Comparison of ENCODE assay signal across 13 cellular contexts in the genomic region with DNA sequence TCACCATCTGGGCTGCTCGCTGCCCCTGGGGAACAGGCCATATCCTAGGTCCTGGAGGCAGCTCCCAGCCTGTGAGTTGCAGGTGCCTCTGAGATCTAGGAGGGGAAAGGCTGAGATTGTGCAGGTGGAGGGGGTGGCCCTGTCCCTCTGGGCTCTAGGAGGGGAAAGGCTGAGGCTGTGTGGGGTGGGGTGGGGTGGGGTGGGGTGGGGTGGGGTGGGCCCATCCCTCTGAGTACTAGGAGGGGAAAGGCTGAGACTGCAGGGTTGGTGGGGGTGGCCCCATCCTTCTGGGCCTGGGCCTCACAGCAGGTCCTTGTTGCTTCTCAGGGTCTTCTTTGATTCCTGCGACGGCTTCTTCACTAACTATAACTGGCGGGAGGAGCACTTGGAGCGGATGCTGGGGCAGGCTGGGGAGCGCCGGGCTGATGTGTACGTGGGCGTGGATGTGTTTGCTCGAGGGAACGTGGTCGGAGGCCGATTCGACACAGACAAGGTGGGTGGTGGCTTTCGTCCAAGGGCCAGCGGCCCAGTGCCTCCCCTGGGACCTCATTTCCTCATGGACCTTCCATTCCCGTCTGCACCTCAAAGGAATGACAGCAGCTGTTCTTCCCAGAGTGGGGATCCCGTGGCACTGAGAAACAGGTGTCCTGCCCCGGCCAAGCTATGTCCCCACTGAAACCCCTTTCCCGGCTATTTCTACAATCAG. TPM values are rescaled to one million over a fixed set of nuclear protein-coding genes. Genes with fewer than 3 reads are reported as not detected.
DNase-seq lines count a peak whose midpoint lies in the region; ATAC-seq and TF ChIP-seq lines count a peak whose summit lies in the region.
"Had no signal": no experiment of that assay in that cellular context is flagged by ENCODE, and none has a peak within 500 bp of the region (broad histone marks: within the 10 kb centered on the region; RNA-seq: fewer than 3 reads in every experiment).

No MANE protein-coding gene starts in this region.

- POLR2A ChIA-PET in activated CD8-positive, alpha-beta T cell treated with anti-CD3 and anti-CD28 coated beads, Interleukin-2, amount 10 ng/mL, durations not matched to agents 7 days and 5 days (lab: Charles Lee): no interaction called here
- POLR2A ChIA-PET in activated CD8-positive, alpha-beta T cell treated with anti-CD3 and anti-CD28 coated beads for 36 hours (lab: Charles Lee): no interaction called here
- POLR2A ChIA-PET in RWPE1 (lab: Yijun Ruan, JAX; ENCODE audit: low non-redundant PET): no interaction called here

- H3K27ac Mint-ChIP-seq in activated CD8-positive, alpha-beta T cell treated with anti-CD3 and anti-CD28 coated beads, Interleukin-2, amount 10 ng/mL, durations not matched to agents 7 days and 5 days: peak overlapping the region; percentile 34
- H3K27ac Mint-ChIP-seq in activated CD8-positive, alpha-beta T cell treated with anti-CD3 and anti-CD28 coated beads for 36 hours: no peak overlapping the region
- peak overlapping the region; percentile 74 for H3K27ac Mint-ChIP-seq in progenitor cell of endocrine pancreas
- H3K27ac Mint-ChIP-seq: CD8-positive, alpha-beta T cell; GM23338 had no signal

- H3K36me3 Mint-ChIP-seq in activated CD8-positive, alpha-beta T cell treated with anti-CD3 and anti-CD28 coated beads, Interleukin-2, amount 10 ng/mL, durations not matched to agents 7 days and 5 days (ENCODE audit: low read depth): peaks cover 18% of the 10 kb centered on the region
- H3K36me3 Mint-ChIP-seq in activated CD8-positive, alpha-beta T cell treated with anti-CD3 and anti-CD28 coated beads for 36 hours (ENCODE audit: low read depth): peaks cover 14% of the 10 kb centered on the region
- peaks cover 17% of the 10 kb centered on the region for H3K36me3 Mint-ChIP-seq in progenitor cell of endocrine pancreas (ENCODE audit: insufficient read depth)

- H3K27me3 ChIP-seq in H7 (ENCODE audit: control insufficient read depth, insufficient read depth, low read length) (no peaks in the 10 kb centered on the region), right cardiac atrium (ENCODE audit: control insufficient read depth, insufficient read depth) (no peaks in the 10 kb centered on the region)
- H3K27me3 ChIP-seq: SJSA1 had no signal

- H3K27ac ChIP-seq in right cardiac atrium (ENCODE audit: low read length): no peak overlapping the region
- no peak overlapping the region for H3K27ac ChIP-seq in RWPE1
- H3K27ac ChIP-seq: SJSA1 had no signal

- no peak for DNase-seq in activated CD8-positive, alpha-beta T cell treated with anti-CD3 and anti-CD28 coated beads, Interleukin-2, amount 10 ng/mL, durations not matched to agents 7 days and 5 days
- DNase-seq in activated CD8-positive, alpha-beta T cell treated with anti-CD3 and anti-CD28 coated beads for 36 hours: no peak
- DNase-seq in H7 (peak; percentile 43), right cardiac atrium (peak; percentile 32 to 61 (median 55)), progenitor cell of endocrine pancreas (ENCODE audit: low spot score, unreplicated experiment) (no peak), RWPE1 (ENCODE audit: low spot score) (no peak), DMS53 treated with DMSO at 0.1 percent for 48 hours (lab: John Stamatoyannopoulos, UW; ENCODE audit: unreplicated experiment) (no peak)
- DNase-seq: DMS79 treated with DMSO at 0.1 percent for 48 hours, NCI-H446 treated with DMSO at 0.1 percent for 48 hours had no signal

- intact Hi-C loops in activated CD8-positive, alpha-beta T cell treated with anti-CD3 and anti-CD28 coated beads for 36 hours (cut with micrococcal nuclease): no loop called here
- intact Hi-C loops in right cardiac atrium (cut with DNase I): loop anchor here in 2 of 4 donors (5.0 to 10.0 kb wide), 3 partner anchors 34 to 623 kb away; no protein-coding TSS in a partner anchor

- H3K9me3 Mint-ChIP-seq in activated CD8-positive, alpha-beta T cell treated with anti-CD3 and anti-CD28 coated beads, Interleukin-2, amount 10 ng/mL, durations not matched to agents 7 days and 5 days (ENCODE audit: insufficient read depth): no peaks in the 10 kb centered on the region
- H3K9me3 Mint-ChIP-seq in activated CD8-positive, alpha-beta T cell treated with anti-CD3 and anti-CD28 coated beads for 36 hours: no peaks in the 10 kb centered on the region
- no peaks in the 10 kb centered on the region for H3K9me3 Mint-ChIP-seq in progenitor cell of endocrine pancreas (ENCODE audit: low read depth)
- H3K9me3 Mint-ChIP-seq: CD8-positive, alpha-beta T cell had no signal

- no peak for TF ChIP-seq CTCF in activated CD8-positive, alpha-beta T cell treated with anti-CD3 and anti-CD28 coated beads for 36 hours (IDR thresholded peaks at IDR 0.05)
- TF ChIP-seq CTCF in progenitor cell of endocrine pancreas (IDR thresholded peaks at IDR 0.05; ENCODE audit: unreplicated experiment): no peak
- no peak for TF ChIP-seq CTCF in RWPE1 (conservative IDR thresholded peaks at IDR 0.05; ENCODE audit: low read depth)

- no peaks in the 10 kb centered on the region for H3K27me3 Mint-ChIP-seq in activated CD8-positive, alpha-beta T cell treated with anti-CD3 and anti-CD28 coated beads, Interleukin-2, amount 10 ng/mL, durations not matched to agents 7 days and 5 days (ENCODE audit: low read depth)
- H3K27me3 Mint-ChIP-seq in activated CD8-positive, alpha-beta T cell treated with anti-CD3 and anti-CD28 coated beads for 36 hours: no peaks in the 10 kb centered on the region
- no peaks in the 10 kb centered on the region for H3K27me3 Mint-ChIP-seq in progenitor cell of endocrine pancreas

- 62% methylated on average over 20 of the region's 20 CpGs for WGBS in right cardiac atrium

- H3K4me3 Mint-ChIP-seq in activated CD8-positive, alpha-beta T cell treated with anti-CD3 and anti-CD28 coated beads, Interleukin-2, amount 10 ng/mL, durations not matched to agents 7 days and 5 days: no peak overlapping the region
- no peak overlapping the region for H3K4me3 Mint-ChIP-seq in activated CD8-positive, alpha-beta T cell treated with anti-CD3 and anti-CD28 coated beads for 36 hours
- no peak overlapping the region for H3K4me3 Mint-ChIP-seq in progenitor cell of endocrine pancreas (ENCODE audit: low read depth)
- H3K4me3 Mint-ChIP-seq: CD8-positive, alpha-beta T cell; GM23338 had no signal

- ATAC-seq in activated CD8-positive, alpha-beta T cell treated with anti-CD3 and anti-CD28 coated beads, Interleukin-2, amount 10 ng/mL, durations not matched to agents 7 days and 5 days: no peak
- ATAC-seq in activated CD8-positive, alpha-beta T cell treated with anti-CD3 and anti-CD28 coated beads for 36 hours: no peak
- ATAC-seq in right cardiac atrium (peak in 1 of 2 donors; percentile 3), HG03457 (IDR thresholded peaks at IDR 0.05; ENCODE audit: unreplicated experiment) (no peak)

- no peaks in the 10 kb centered on the region for H3K4me1 ChIP-seq in right cardiac atrium (ENCODE audit: control insufficient read depth, insufficient read depth, low read length)
- H3K4me1 ChIP-seq: SJSA1 had no signal

- CTCF ChIA-PET in activated CD8-positive, alpha-beta T cell treated with anti-CD3 and anti-CD28 coated beads, Interleukin-2, amount 10 ng/mL, durations not matched to agents 7 days and 5 days (lab: Charles Lee): interaction anchor here (1.2 to 2.3 kb wide), 10 partner anchors 8 to 319 kb away, joined by 3 to 11 read pairs (median 6); no protein-coding TSS in a partner anchor
- CTCF ChIA-PET in activated CD8-positive, alpha-beta T cell treated with anti-CD3 and anti-CD28 coated beads for 36 hours (lab: Charles Lee): interaction anchor here (1.2 to 4.0 kb wide), 9 partner anchors 8 to 651 kb away, joined by 3 to 23 read pairs (median 7); a partner anchor contains a TSS
- CTCF ChIA-PET in RWPE1 (lab: Yijun Ruan, JAX): interaction anchor here (0.6 to 4.4 kb wide), 8 partner anchors 8 to 62 kb away, joined by 3 to 26 read pairs (median 4); no protein-coding TSS in a partner anchor

- H3K36me3 ChIP-seq in H7 (replicated peaks; ENCODE audit: control insufficient read depth, insufficient read depth, low read length): peaks cover 9% of the 10 kb centered on the region

- H3K4me1 Mint-ChIP-seq in activated CD8-positive, alpha-beta T cell treated with anti-CD3 and anti-CD28 coated beads, Interleukin-2, amount 10 ng/mL, durations not matched to agents 7 days and 5 days (ENCODE audit: low read depth): no peaks in the 10 kb centered on the region
- H3K4me1 Mint-ChIP-seq in activated CD8-positive, alpha-beta T cell treated with anti-CD3 and anti-CD28 coated beads for 36 hours (ENCODE audit: low read depth): peaks cover 2% of the 10 kb centered on the region
- H3K4me1 Mint-ChIP-seq in progenitor cell of endocrine pancreas (ENCODE audit: low read depth): no peaks in the 10 kb centered on the region
- H3K4me1 Mint-ChIP-seq: GM23338 had no signal

- H3K4me3 ChIP-seq in H7 (ENCODE audit: insufficient read depth, low read depth, low read length): no peak overlapping the region
- H3K4me3 ChIP-seq in right cardiac atrium (ENCODE audit: low read length): no peak overlapping the region
- H3K4me3 ChIP-seq: GM23338, SJSA1 had no signal

- H3K9me3 ChIP-seq in right cardiac atrium (ENCODE audit: control insufficient read depth, low read length): no peaks in the 10 kb centered on the region
- H3K9me3 ChIP-seq: SJSA1 had no signal

RNA-seq across cellular contexts. Expression of a gene that starts 7.1 kb away (rescaled TPM):
- total RNA-seq in activated CD8-positive, alpha-beta T cell treated with anti-CD3 and anti-CD28 coated beads, Interleukin-2, amount 10 ng/mL, durations not matched to agents 7 days and 5 days: 10 to 100 TPM; 38.2 to 41.1 TPM
- 10 to 100 TPM; 41.3 to 41.8 TPM for total RNA-seq in activated CD8-positive, alpha-beta T cell treated with anti-CD3 and anti-CD28 coated beads for 36 hours
- 13.3 and 21.3 TPM in 2 replicates for total RNA-seq in H7 (2014; rRNA removed; shearing (Covaris generic))
- total RNA-seq in right cardiac atrium (10 to 100 TPM; 35.6 to 48.0 (median 42.3) TPM), progenitor cell of endocrine pancreas (50.9 and 52.4 TPM in 2 replicates)
- polyA plus RNA-seq in right cardiac atrium: 25.4 TPM

RNA-seq across cellular contexts. Expression of a gene that starts 57.8 kb away (rescaled TPM):
- not detected for total RNA-seq in activated CD8-positive, alpha-beta T cell treated with anti-CD3 and anti-CD28 coated beads, Interleukin-2, amount 10 ng/mL, durations not matched to agents 7 days and 5 days
- under 1 TPM; 0.13 to 0.14 TPM for total RNA-seq in activated CD8-positive, alpha-beta T cell treated with anti-CD3 and anti-CD28 coated beads for 36 hours
- total RNA-seq in H7 (2014; rRNA removed; shearing (Covaris generic)): 0.28 and 0.67 TPM in 2 replicates
- 100 to 1,000 TPM; 232 to 655 (median 355) TPM for total RNA-seq in right cardiac atrium
- polyA plus RNA-seq in right cardiac atrium: 286 TPM
- total RNA-seq in progenitor cell of endocrine pancreas: 0.67 and 2.0 TPM in 2 replicates

Comparison
In these comparisons a context has a peak if more than half of its experiments do, and no peak if none do; other contexts are left out.
1. DNase-seq: peak in H7 (single experiment) and right cardiac atrium (3 of 3); none in activated CD8-positive, alpha-beta T cell treated with anti-CD3 and anti-CD28 coated beads, Interleukin-2, amount 10 ng/mL, durations not matched to agents 7 days and 5 days (single experiment), activated CD8-positive, alpha-beta T cell treated with anti-CD3 and anti-CD28 coated beads for 36 hours (single experiment), progenitor cell of endocrine pancreas (single experiment), RWPE1 (single experiment) and DMS53 treated with DMSO at 0.1 percent for 48 hours (single experiment).
2. RNA of a gene that starts 57.8 kb away (total RNA-seq): 232 to 655 TPM in right cardiac atrium; 0.67 to 2.0 TPM in progenitor cell of endocrine pancreas, 0.28 to 0.67 TPM in H7, 0.13 to 0.14 TPM in activated CD8-positive, alpha-beta T cell treated with anti-CD3 and anti-CD28 coated beads for 36 hours and not detected in activated CD8-positive, alpha-beta T cell treated with anti-CD3 and anti-CD28 coated beads, Interleukin-2, amount 10 ng/mL, durations not matched to agents 7 days and 5 days; every median in the first group is over 10 times any median in the second.